Comparison of ENCODE assay signal across 24 cellular contexts in the genomic region with DNA sequence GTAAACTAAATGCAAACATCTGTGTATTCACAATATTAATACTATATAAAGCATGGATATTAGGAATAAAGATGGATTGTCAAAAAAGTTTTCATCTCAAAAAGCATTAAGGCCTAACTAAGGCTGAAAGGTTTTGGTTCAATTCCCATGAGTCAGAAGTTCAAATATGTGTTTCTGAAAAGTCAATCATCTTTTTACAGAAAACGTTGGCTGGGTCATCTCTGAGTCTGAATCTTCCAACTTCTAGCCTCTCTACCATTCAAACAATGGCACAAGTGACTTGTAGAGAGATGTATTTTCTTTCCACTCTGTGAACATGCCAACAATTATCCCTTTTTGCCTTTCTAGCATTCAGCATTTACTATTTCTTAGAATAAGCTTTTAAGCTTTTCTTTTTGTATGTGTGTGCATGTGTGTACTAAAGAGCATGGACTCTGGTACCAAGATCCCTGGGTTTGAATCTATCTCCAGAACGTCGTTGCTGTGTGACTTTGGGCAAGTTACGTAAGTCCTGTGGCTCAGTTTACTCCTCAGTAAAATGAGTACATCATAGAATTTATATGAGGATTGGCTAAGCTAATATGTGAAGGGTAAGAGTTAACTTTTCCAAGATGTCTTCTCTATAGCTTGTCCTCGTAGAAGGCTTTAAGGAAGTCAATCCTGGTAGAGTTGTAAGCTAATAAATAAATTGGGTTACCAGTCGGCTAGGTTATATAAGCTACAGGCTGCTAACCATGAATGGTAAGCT.
"Had no signal": no experiment of that assay in that cellular context is flagged by ENCODE, and none has a peak within 500 bp of the region (broad histone marks: within the 10 kb centered on the region; RNA-seq: fewer than 3 reads in every experiment).

No MANE protein-coding gene starts in this region.

- H3K27me3 ChIP-seq: MG63, SJSA1 had no signal

- FAIRE-seq: HTR-8/SVneo had no signal

- DNase-seq: Karpas-422, KG1, MG63, NCI-H1092, NCI-H1105 treated with DMSO at 0.1 percent for 48 hours, NCI-H1417 treated with DMSO at 0.1 percent for 48 hours, NCI-H146, NCI-H1694 treated with DMSO at 0.1 percent for 48 hours, NCI-H1930, NCI-H2081, NCI-H2107, NCI-H226, NCI-H446, NCI-H510A, NCI-H524 treated with DMSO at 0.1 percent for 48 hours, NCI-H69, NCI-H774, Right ventricle myocardium superior, RPMI8226, SIG-M5 had no signal

- H3K9me3 ChIP-seq: MG63, SJSA1 had no signal

- H3K36me3 ChIP-seq: MG63, SJSA1 had no signal

- H3K4me3 ChIP-seq: MG63, SJSA1, SK-N-MC had no signal

- H3K27ac ChIP-seq: HL-60, SJSA1, SK-N-MC had no signal
